In genomic region chr7:39950473-39951155, GRCh38 we compare ENCODE assay signal across 8 cellular contexts. TPM values are rescaled to one million over a fixed set of nuclear protein-coding genes. Genes with fewer than 3 reads are reported as not detected.
DNase-seq lines count a peak whose midpoint lies in the region; ATAC-seq, FAIRE-seq and TF ChIP-seq lines count a peak whose summit lies in the region.

No MANE protein-coding gene starts in this region.

- peaks cover 61% of the 10 kb centered on the region for H3K79me2 ChIP-seq in ACC112 (ENCODE audit: control insufficient read depth, insufficient read depth, low read length, unreplicated experiment)

- FAIRE-seq in D721Med (lab: Jason Lieb, UNC), result no peak

- in situ Hi-C loops in Panc1 (cut with HindIII; ENCODE audit: low pct_unique_long_range_greater_than_20kb, low sequenced_read_pairs), result no loop called here

- WGBS in gastroesophageal sphincter (ENCODE audit: low coverage in 1 of 2), 2 donors, result no CpG with 5 or more reads among the region's 84 CpGs
- 0% methylated on average over 3 to 51 of the region's 84 CpGs for WGBS in thyroid gland, 2 donors

- peak overlapping the region; percentile 86 for H3K27ac ChIP-seq in ACC112 (ENCODE audit: low read depth, low read length)
- H3K27ac ChIP-seq in Panc1 (ENCODE audit: low read length), result peak overlapping the region; percentile 92
- H3K27ac ChIP-seq in gastroesophageal sphincter, result peak overlapping the region; percentile 93 to 99 (median 98)
- peak overlapping the region; percentile 99 for H3K27ac ChIP-seq in thyroid gland

- intact Hi-C loops in Panc1 (cut with micrococcal nuclease; ENCODE audit: unreplicated experiment), result loop anchor here (5.0 kb wide), 1 partner anchor 102 kb away; no protein-coding TSS in a partner anchor
- intact Hi-C loops in thyroid gland (cut with DNase I), result loop anchor here (5.0 kb wide), 1 partner anchor 102 kb away; no protein-coding TSS in a partner anchor

- H3K9me3 ChIP-seq in Panc1 (ENCODE audit: control insufficient read depth, insufficient read depth, low read depth, low read length) (no peaks in the 10 kb centered on the region), gastroesophageal sphincter (no peaks in the 10 kb centered on the region), thyroid gland (no peaks in the 10 kb centered on the region)

- H2AFZ ChIP-seq in ACC112 (ENCODE audit: low read length, unreplicated experiment), result peak overlapping the region; percentile 64

- BruUV-seq in Panc1 (replicated peaks; lab: Mats Ljungman, UMichigan), result no TSS peak

- CTCF ChIA-PET in Panc1 (lab: Charles Lee), result interaction anchor here (1.4 kb wide), 1 partner anchor 54 kb away, joined by 4 read pairs; no protein-coding TSS in a partner anchor

- H3K4me1 ChIP-seq in ACC112 (ENCODE audit: control insufficient read depth, insufficient read depth, low read length, unreplicated experiment), result peaks cover 4% of the 10 kb centered on the region
- H3K4me1 ChIP-seq in Panc1 (ENCODE audit: control insufficient read depth, insufficient read depth, low read length), result peaks cover 22% of the 10 kb centered on the region
- peaks cover 0 to 41% (median 16%) of the 10 kb centered on the region in 3 donors for H3K4me1 ChIP-seq in gastroesophageal sphincter
- peaks cover 27 to 32% of the 10 kb centered on the region in 2 donors for H3K4me1 ChIP-seq in thyroid gland

- ATAC-seq in Panc1, result no peak
- ATAC-seq in gastroesophageal sphincter, result peak; percentile 2

- no peak for TF ChIP-seq POLR2A in gastroesophageal sphincter (IDR thresholded peaks at IDR 0.05)
- no peak for TF ChIP-seq POLR2A in thyroid gland (IDR thresholded peaks at IDR 0.05)

- POLR2A ChIA-PET in Panc1 (lab: Charles Lee), result no interaction called here

- DNase-seq in GM20000 (ENCODE audit: low spot score) (peak; percentile 58), Panc1 (ENCODE audit: low read depth, low spot score) (no peak), nucleus accumbens (lab: John Stamatoyannopoulos, UW) (peak in 42 of 56 donors; percentile 8 to 81 (median 48)), thyroid gland (peak; percentile 55 to 58), D721Med (ENCODE audit: insufficient read length, low spot score) (no peak)
- peak; percentile 9 to 44 (median 24) for DNase-seq in activated naive CD4-positive, alpha-beta T cell (lab: John Stamatoyannopoulos, UW)

- no peak for TF ChIP-seq EP300 in gastroesophageal sphincter (IDR thresholded peaks at IDR 0.05)

- H3K36me3 ChIP-seq in ACC112 (ENCODE audit: insufficient read depth, low read length) (no peaks in the 10 kb centered on the region; the same call in 1 of the 2 replicates), Panc1 (ENCODE audit: control insufficient read depth, insufficient read depth, low read length) (peaks cover 3% of the 10 kb centered on the region), gastroesophageal sphincter (no peaks in the 10 kb centered on the region), thyroid gland (no peaks in the 10 kb centered on the region)

- H3K27me3 ChIP-seq in ACC112 (ENCODE audit: insufficient read depth, low read length), result no peaks in the 10 kb centered on the region
- no peaks in the 10 kb centered on the region for H3K27me3 ChIP-seq in Panc1 (ENCODE audit: control insufficient read depth, insufficient read depth, low read length)
- H3K27me3 ChIP-seq in gastroesophageal sphincter, result no peaks in the 10 kb centered on the region
- no peaks in the 10 kb centered on the region for H3K27me3 ChIP-seq in thyroid gland

- TF ChIP-seq CTCF in GM20000 (IDR thresholded peaks at IDR 0.05; ENCODE audit: extremely low read depth, missing control alignments) (no peak), Panc1 (IDR thresholded peaks at IDR 0.05) (no peak), gastroesophageal sphincter (IDR thresholded peaks at IDR 0.05) (no peak), thyroid gland (IDR thresholded peaks at IDR 0.05) (no peak), D721Med (IDR thresholded peaks at IDR 0.05; ENCODE audit: insufficient read depth, missing control alignments) (no peak)

- H3K4me3 ChIP-seq in ACC112 (ENCODE audit: low read depth, low read length) (peak overlapping the region; percentile 83), Panc1 (ENCODE audit: low read depth in 2 of 2, low read length in 2 of 2) (peak overlapping the region; percentile 73 to 97), gastroesophageal sphincter (peak overlapping the region; percentile 76 to 92), thyroid gland (replicated peaks in 1 of 3) (peak overlapping the region; percentile 33 to 94 (median 72))

RNA-seq across cellular contexts. Expression of gene CDK13, which starts 0.6 kb away (rescaled TPM):
- 52.0 TPM for total RNA-seq in Panc1 (2021; ENCODE audit: unreplicated experiment)
- 26.2 TPM for polyA plus RNA-seq in Panc1 (2012; ENCODE audit: insufficient read length)
- total RNA-seq in gastroesophageal sphincter, result 10 to 100 TPM; 56.0 to 99.0 (median 72.6) TPM
- 100 to 1,000 TPM; 131 to 191 (median 141) TPM for total RNA-seq in thyroid gland

Comparison
In these comparisons a context has a peak if more than half of its experiments do, and no peak if none do; other contexts are left out.
1. DNase-seq: peak in GM20000 (single experiment), activated naive CD4-positive, alpha-beta T cell (4 of 4), nucleus accumbens (42 of 56) and thyroid gland (2 of 2); none in Panc1 (single experiment) and D721Med (single experiment).
2. Peak in every context shown above with its lines, with median percentiles within 50 percentile points of each other: H3K27ac ChIP-seq and H3K4me3 ChIP-seq.